ENCODE assay signal across 8 cellular contexts in the genomic region with DNA sequence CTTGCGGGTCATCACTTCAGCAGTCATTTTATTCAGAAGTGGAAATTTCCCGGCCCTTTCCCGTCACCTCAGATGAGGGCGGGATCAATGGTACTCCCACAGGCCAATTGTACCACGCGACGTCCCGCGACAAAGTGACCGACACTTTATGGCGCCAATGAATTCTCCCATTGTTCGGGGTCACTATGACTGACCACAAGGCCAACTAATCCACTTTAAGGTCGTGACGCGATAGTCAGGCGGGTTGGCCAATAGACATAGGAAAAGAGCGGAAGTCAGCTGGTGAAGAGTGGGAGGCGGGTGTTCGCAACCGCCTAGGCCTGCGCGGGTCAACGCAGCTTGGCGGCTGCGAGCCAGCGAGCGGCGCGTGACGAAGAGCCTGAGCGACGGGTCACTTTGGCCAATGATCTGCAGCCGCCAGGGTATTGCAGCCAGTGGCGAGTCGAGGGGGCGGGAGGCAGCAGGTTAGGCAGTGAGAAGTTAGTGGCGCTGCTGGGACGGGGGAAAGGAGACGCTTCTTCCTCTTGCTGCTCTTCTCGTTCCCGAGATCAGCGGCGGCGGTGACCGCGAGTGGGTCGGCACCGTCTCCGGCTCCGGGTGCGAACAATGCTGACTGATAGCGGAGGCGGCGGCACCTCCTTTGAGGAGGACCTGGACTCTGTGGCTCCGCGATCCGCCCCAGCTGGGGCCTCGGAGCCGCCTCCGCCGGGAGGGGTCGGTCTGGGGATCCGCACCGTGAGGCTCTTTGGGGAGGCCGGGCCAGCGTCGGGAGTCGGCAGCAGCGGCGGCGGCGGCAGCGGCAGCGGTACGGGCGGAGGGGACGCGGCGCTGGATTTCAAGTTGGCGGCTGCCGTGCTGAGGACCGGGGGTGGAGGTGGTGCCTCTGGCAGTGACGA. TPM values are rescaled to one million over a fixed set of nuclear protein-coding genes. Genes with fewer than 3 reads are reported as not detected.
DNase-seq lines count a peak whose midpoint lies in the region; ATAC-seq and TF ChIP-seq lines count a peak whose summit lies in the region.

A gene with protein sequence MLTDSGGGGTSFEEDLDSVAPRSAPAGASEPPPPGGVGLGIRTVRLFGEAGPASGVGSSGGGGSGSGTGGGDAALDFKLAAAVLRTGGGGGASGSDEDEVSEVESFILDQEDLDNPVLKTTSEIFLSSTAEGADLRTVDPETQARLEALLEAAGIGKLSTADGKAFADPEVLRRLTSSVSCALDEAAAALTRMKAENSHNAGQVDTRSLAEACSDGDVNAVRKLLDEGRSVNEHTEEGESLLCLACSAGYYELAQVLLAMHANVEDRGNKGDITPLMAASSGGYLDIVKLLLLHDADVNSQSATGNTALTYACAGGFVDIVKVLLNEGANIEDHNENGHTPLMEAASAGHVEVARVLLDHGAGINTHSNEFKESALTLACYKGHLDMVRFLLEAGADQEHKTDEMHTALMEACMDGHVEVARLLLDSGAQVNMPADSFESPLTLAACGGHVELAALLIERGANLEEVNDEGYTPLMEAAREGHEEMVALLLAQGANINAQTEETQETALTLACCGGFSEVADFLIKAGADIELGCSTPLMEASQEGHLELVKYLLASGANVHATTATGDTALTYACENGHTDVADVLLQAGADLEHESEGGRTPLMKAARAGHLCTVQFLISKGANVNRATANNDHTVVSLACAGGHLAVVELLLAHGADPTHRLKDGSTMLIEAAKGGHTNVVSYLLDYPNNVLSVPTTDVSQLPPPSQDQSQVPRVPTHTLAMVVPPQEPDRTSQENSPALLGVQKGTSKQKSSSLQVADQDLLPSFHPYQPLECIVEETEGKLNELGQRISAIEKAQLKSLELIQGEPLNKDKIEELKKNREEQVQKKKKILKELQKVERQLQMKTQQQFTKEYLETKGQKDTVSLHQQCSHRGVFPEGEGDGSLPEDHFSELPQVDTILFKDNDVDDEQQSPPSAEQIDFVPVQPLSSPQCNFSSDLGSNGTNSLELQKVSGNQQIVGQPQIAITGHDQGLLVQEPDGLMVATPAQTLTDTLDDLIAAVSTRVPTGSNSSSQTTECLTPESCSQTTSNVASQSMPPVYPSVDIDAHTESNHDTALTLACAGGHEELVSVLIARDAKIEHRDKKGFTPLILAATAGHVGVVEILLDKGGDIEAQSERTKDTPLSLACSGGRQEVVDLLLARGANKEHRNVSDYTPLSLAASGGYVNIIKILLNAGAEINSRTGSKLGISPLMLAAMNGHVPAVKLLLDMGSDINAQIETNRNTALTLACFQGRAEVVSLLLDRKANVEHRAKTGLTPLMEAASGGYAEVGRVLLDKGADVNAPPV (N-terminal part only) (plus strand): TSS at position 472 of the 896 bp plus-strand sequence. CDS start 135 bp downstream, at position 607.

- peak; percentile 78 for ATAC-seq in effector memory CD8-positive, alpha-beta T cell (replicated peaks)

- H3K9me3 Mint-ChIP-seq in effector memory CD8-positive, alpha-beta T cell, result no peaks in the 10 kb centered on the region

- H3K36me3 Mint-ChIP-seq in effector memory CD8-positive, alpha-beta T cell (ENCODE audit: insufficient read depth), result peaks cover 15% of the 10 kb centered on the region

- POLR2A ChIA-PET in activated CD8-positive, alpha-beta memory T cell treated with anti-CD3 and anti-CD28 coated beads for 36 hours (lab: Charles Lee), result interaction anchor here (0.6 to 1.3 kb wide), 7 partner anchors 13 to 1036 kb away, joined by 3 to 6 read pairs (median 3); a partner anchor contains a TSS

- CTCF ChIA-PET in activated CD8-positive, alpha-beta memory T cell treated with anti-CD3 and anti-CD28 coated beads for 36 hours (lab: Charles Lee), result interaction anchor here (0.6 to 1.0 kb wide), 2 partner anchors 23 to 835 kb away, joined by 3 to 5 read pairs; no protein-coding TSS in a partner anchor

- H3K4me1 Mint-ChIP-seq in effector memory CD8-positive, alpha-beta T cell (ENCODE audit: low read depth in 2 of 2), result peaks cover 27 to 37% of the 10 kb centered on the region in 2 donors

- H3K27ac Mint-ChIP-seq in effector memory CD8-positive, alpha-beta T cell, result no peak within 1 kb of the TSS

- no peaks in the 10 kb centered on the region for H3K27me3 Mint-ChIP-seq in effector memory CD8-positive, alpha-beta T cell

- H3K4me3 Mint-ChIP-seq in effector memory CD8-positive, alpha-beta T cell, result no peak within 1 kb of the TSS

- DNase-seq in CMK (ENCODE audit: low read depth), result peak; percentile 95
- peak; percentile 95 for DNase-seq in GM20000 (ENCODE audit: low spot score)
- peak; percentile 100 for DNase-seq in HT-29 (ENCODE audit: low spot score)
- DNase-seq in NOMO-1 (lab: John Stamatoyannopoulos, UW; ENCODE audit: unreplicated experiment in 2 of 2), result peak; percentile 99
- peak; percentile 92 to 94 (median 94) for DNase-seq in effector memory CD8-positive, alpha-beta T cell
- DNase-seq in medulla oblongata (ENCODE audit: extremely low spot score), result peak; percentile 100
- peak; percentile 89 for DNase-seq in stimulated activated CD8-positive, alpha-beta memory T cell treated with anti-CD3 and anti-CD28 coated beads, Interleukin-12 subunit alpha, Interleukin-12 subunit beta, amount 100 ng/mL, for 24 hours (ENCODE audit: extremely low read depth)

- no peak for TF ChIP-seq CTCF in GM20000 (IDR thresholded peaks at IDR 0.05; ENCODE audit: extremely low read depth, missing control alignments)

RNA-seq across cellular contexts. Expression of the gene that starts here (rescaled TPM):
- total RNA-seq in HT-29 (2014; rRNA removed; shearing (Covaris generic)), result 68.9 and 74.6 TPM in 2 replicates
- total RNA-seq in activated CD8-positive, alpha-beta memory T cell treated with anti-CD3 and anti-CD28 coated beads for 36 hours, result 10 to 100 TPM; 90.0 to 92.3 TPM

Comparison
In these comparisons a context has a peak if more than half of its experiments do, and no peak if none do; other contexts are left out.
1. Peak in every context shown above with its lines: DNase-seq and ATAC-seq.